23 cellular contexts compared by ENCODE assay signal in the genomic region with DNA sequence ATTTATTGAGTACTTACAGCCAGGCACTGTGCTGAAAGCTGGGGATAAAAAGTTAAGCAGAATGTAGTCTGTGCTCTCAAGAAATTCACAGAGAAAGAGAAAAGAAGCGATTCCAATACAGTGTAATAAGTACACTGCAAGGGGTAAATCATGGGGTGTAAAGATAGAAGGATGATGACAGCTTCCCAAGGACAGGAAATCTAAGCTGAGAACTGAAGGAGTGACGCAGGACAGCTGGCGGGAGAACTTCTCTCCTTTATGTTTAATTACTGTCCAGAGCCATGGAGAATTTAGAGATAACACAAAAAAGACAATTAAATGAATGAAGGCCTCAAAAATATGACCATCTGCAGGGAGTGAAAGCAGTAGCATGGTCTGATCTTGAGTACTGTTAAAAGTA. TPM values are rescaled to one million over a fixed set of nuclear protein-coding genes. Genes with fewer than 3 reads are reported as not detected.
DNase-seq lines count a peak whose midpoint lies in the region; ATAC-seq, FAIRE-seq and TF ChIP-seq lines count a peak whose summit lies in the region.
"Had no signal": no experiment of that assay in that cellular context is flagged by ENCODE, and none has a peak within 500 bp of the region (broad histone marks: within the 10 kb centered on the region; RNA-seq: fewer than 3 reads in every experiment).

No MANE protein-coding gene starts in this region.

- TF ChIP-seq CTCF in left ventricle myocardium inferior (IDR thresholded peaks at IDR 0.05; ENCODE audit: borderline replicate concordance) = no peak
- no peak for TF ChIP-seq CTCF in glutamatergic neuron (IDR thresholded peaks at IDR 0.05; ENCODE audit: partially characterized antibody, unreplicated experiment)
- no peak for TF ChIP-seq CTCF in testis (IDR thresholded peaks at IDR 0.05)

- H3K27ac ChIP-seq in left ventricle myocardium inferior (replicated peaks) = peak overlapping the region; percentile 10
- peak overlapping the region; percentile 57 to 76 for H3K27ac ChIP-seq in testis
- H3K27ac ChIP-seq: A549 had no signal

- WGBS in testis, 2 donors = 48 to 66% methylated on average over 3 of the region's 3 CpGs

- no peak for DNase-seq in left ventricle myocardium inferior
- no peak for DNase-seq in cardiac septum (ENCODE audit: low spot score)
- DNase-seq in NCI-H69 (lab: John Stamatoyannopoulos, UW) = peak; percentile 57
- DNase-seq in glutamatergic neuron = no peak
- DNase-seq in testis = peak; percentile 58
- DNase-seq in SK-N-DZ (ENCODE audit: low spot score) = no peak
- no peak for DNase-seq in GM19239 (ENCODE audit: insufficient read length, low spot score)
- no peak for DNase-seq in left colon
- DNase-seq: C1 segment of cervical spinal cord, COR-L47, EL, NCI-H1105 treated with DMSO at 0.1 percent for 48 hours, NCI-H187 treated with DMSO at 0.1 percent for 48 hours, NCI-H526 treated with DMSO at 0.1 percent for 48 hours, OCI-M1, SHP77 treated with DMSO at 0.1 percent for 48 hours, SW 1271 had no signal

- H3K9me3 Mint-ChIP-seq in glutamatergic neuron (ENCODE audit: unreplicated experiment) = peaks cover 5% of the 10 kb centered on the region

- no peaks in the 10 kb centered on the region for H3K36me3 Mint-ChIP-seq in glutamatergic neuron (ENCODE audit: unreplicated experiment)
- H3K36me3 Mint-ChIP-seq: IgD-negative memory B cell had no signal

- H3K27me3 ChIP-seq in left ventricle myocardium inferior (ENCODE audit: low read depth) = peaks cover 17% of the 10 kb centered on the region
- no peaks in the 10 kb centered on the region for H3K27me3 ChIP-seq in testis

- H3K27ac Mint-ChIP-seq in glutamatergic neuron (ENCODE audit: unreplicated experiment) = peak overlapping the region; percentile 98
- H3K27ac Mint-ChIP-seq: IgD-negative memory B cell had no signal

- H3K4me3 Mint-ChIP-seq in glutamatergic neuron (ENCODE audit: unreplicated experiment) = peak overlapping the region; percentile 57
- H3K4me3 Mint-ChIP-seq: IgD-negative memory B cell had no signal

- H3K9me3 ChIP-seq in left ventricle myocardium inferior (replicated peaks) = no peaks in the 10 kb centered on the region
- no peaks in the 10 kb centered on the region for H3K9me3 ChIP-seq in testis
- H3K9me3 ChIP-seq: A549, HAP-1 had no signal

- no peak for FAIRE-seq in GM19239 (lab: Jason Lieb, UNC)
- FAIRE-seq: A549 had no signal

- TF ChIP-seq POLR2A in testis (IDR thresholded peaks at IDR 0.05) = no peak

- no peak overlapping the region for H3K4me3 ChIP-seq in left ventricle myocardium inferior
- H3K4me3 ChIP-seq in testis = peak overlapping the region in 1 of 2 donors; percentile 10
- H3K4me3 ChIP-seq: A549, HAP-1 had no signal

- intact Hi-C loops in left ventricle myocardium inferior (cut with micrococcal nuclease) (no loop called here), cardiac septum (cut with DNase I) (no loop called here), testis (cut with DNase I; ENCODE audit: low total_unique reads) (no loop called here), left colon (cut with DNase I, micrococcal nuclease) (no loop called here)

- peaks cover 9% of the 10 kb centered on the region for H3K4me1 ChIP-seq in left ventricle myocardium inferior
- H3K4me1 ChIP-seq in testis = peaks cover 5% of the 10 kb centered on the region
- H3K4me1 ChIP-seq: HAP-1 had no signal

- H3K36me3 ChIP-seq in left ventricle myocardium inferior = no peaks in the 10 kb centered on the region
- no peaks in the 10 kb centered on the region for H3K36me3 ChIP-seq in testis (ENCODE audit: low read depth, missing control alignments)
- H3K36me3 ChIP-seq: HAP-1 had no signal

- H3K4me1 Mint-ChIP-seq in glutamatergic neuron (ENCODE audit: low read depth, unreplicated experiment) = peaks cover 47% of the 10 kb centered on the region

- ATAC-seq in left colon = no peak
- ATAC-seq: A549 had no signal

- H3K27me3 Mint-ChIP-seq in glutamatergic neuron (ENCODE audit: unreplicated experiment) = peaks cover 4% of the 10 kb centered on the region

RNA-seq across cellular contexts. Expression of gene C7orf33, which starts 34.8 kb away (rescaled TPM):
- not detected for total RNA-seq in left ventricle myocardium inferior
- not detected for total RNA-seq in cardiac septum
- not detected for total RNA-seq in glutamatergic neuron (ENCODE audit: unreplicated experiment)
- total RNA-seq in testis = under 1 TPM; 0.19 to 0.24 TPM
- polyA plus RNA-seq in testis (ENCODE audit: insufficient read depth, low read depth, low replicate concordance) = not detected
- polyA plus RNA-seq in SK-N-DZ (2014; cell fraction: cytosol; rRNA removed) = not detected in 2 replicates
- polyA plus RNA-seq in SK-N-DZ (2014; cell fraction: nucleus; rRNA removed) = not detected in 2 replicates
- not detected for total RNA-seq in left colon
- total RNA-seq: HT1080, LHCN-M2, RPMI7951 had no signal
- polyA plus RNA-seq: A549, IgD-negative memory B cell had no signal

Comparison
In these comparisons a context has a peak if more than half of its experiments do, and no peak if none do; other contexts are left out.
1. DNase-seq: peak in NCI-H69 (single experiment) and testis (single experiment); none in left ventricle myocardium inferior (single experiment), cardiac septum (single experiment), glutamatergic neuron (single experiment), SK-N-DZ (single experiment), GM19239 (single experiment) and left colon (0 of 2).